In genomic region chr6:111838749-111839484, GRCh38 we compare ENCODE assay signal across 14 cellular contexts. TPM values are rescaled to one million over a fixed set of nuclear protein-coding genes. Genes with fewer than 3 reads are reported as not detected.
A peak's percentile ranks its signal among the peaks of the same experiment; 100 is the strongest.
DNase-seq lines count a peak whose midpoint lies in the region; ATAC-seq and TF ChIP-seq lines count a peak whose summit lies in the region.
"Had no signal": no experiment of that assay in that cellular context is flagged by ENCODE, and none has a peak within 500 bp of the region (broad histone marks: within the 10 kb centered on the region; RNA-seq: fewer than 3 reads in every experiment).

No MANE protein-coding gene starts in this region.

- peaks cover 44% of the 10 kb centered on the region for H3K36me3 Mint-ChIP-seq in activated CD4-positive, alpha-beta T cell treated with anti-CD3 and anti-CD28 coated beads, Interleukin-2, amount 10 ng/mL, durations not matched to agents 7 days and 5 days (ENCODE audit: low read depth)
- no peaks in the 10 kb centered on the region for H3K36me3 Mint-ChIP-seq in activated T-helper 17 cell treated with anti-CD3 and anti-CD28 coated beads, Interleukin-2, amount 50 U/mL, for 72 hours (ENCODE audit: low read depth)
- peaks cover 40% of the 10 kb centered on the region for H3K36me3 Mint-ChIP-seq in nephron progenitor cell (ENCODE audit: low read depth)

- peaks cover 24% of the 10 kb centered on the region for H3K4me1 Mint-ChIP-seq in activated CD4-positive, alpha-beta T cell treated with anti-CD3 and anti-CD28 coated beads, Interleukin-2, amount 10 ng/mL, durations not matched to agents 7 days and 5 days
- peaks cover 47% of the 10 kb centered on the region for H3K4me1 Mint-ChIP-seq in activated T-helper 17 cell treated with anti-CD3 and anti-CD28 coated beads, Interleukin-2, amount 50 U/mL, for 72 hours
- peaks cover 18% of the 10 kb centered on the region for H3K4me1 Mint-ChIP-seq in nephron progenitor cell

- H3K4me3 Mint-ChIP-seq in activated CD4-positive, alpha-beta T cell treated with anti-CD3 and anti-CD28 coated beads, Interleukin-2, amount 10 ng/mL, durations not matched to agents 7 days and 5 days, result peak overlapping the region; percentile 30
- no peak overlapping the region for H3K4me3 Mint-ChIP-seq in activated T-helper 17 cell treated with anti-CD3 and anti-CD28 coated beads, Interleukin-2, amount 50 U/mL, for 72 hours
- H3K4me3 Mint-ChIP-seq in nephron progenitor cell, result no peak overlapping the region

- intact Hi-C loops in Right ventricle myocardium inferior (cut with DNase I), result no loop called here

- DNase-seq in activated CD4-positive, alpha-beta T cell treated with anti-CD3 and anti-CD28 coated beads, Interleukin-2, amount 10 ng/mL, durations not matched to agents 7 days and 5 days, result peak; percentile 41
- no peak for DNase-seq in activated CD4-positive, alpha-beta T cell treated with anti-CD3 and anti-CD28 coated beads for 4 hours
- no peak for DNase-seq in nephron progenitor cell
- no peak for DNase-seq in NK-92 (lab: John Stamatoyannopoulos, UW; ENCODE audit: unreplicated experiment)
- no peak for DNase-seq in Right ventricle myocardium inferior (ENCODE audit: missing footprints)
- DNase-seq: brain microvascular endothelial cell, GDM1, GM23248, NCI-H146, NCI-H446 treated with DMSO at 0.1 percent for 48 hours, WERI-Rb-1 had no signal

- ATAC-seq in HG02973 (IDR thresholded peaks at IDR 0.05; ENCODE audit: unreplicated experiment), result peak; percentile 39
- peak; percentile 61 for ATAC-seq in activated T-helper 17 cell treated with anti-CD3 and anti-CD28 coated beads, Interleukin-2, amount 50 U/mL, for 72 hours (replicated peaks)
- ATAC-seq in Right ventricle myocardium inferior, result no peak
- no peak for ATAC-seq in GM21447 (IDR thresholded peaks at IDR 0.05; ENCODE audit: unreplicated experiment)

- H3K27ac Mint-ChIP-seq in activated CD4-positive, alpha-beta T cell treated with anti-CD3 and anti-CD28 coated beads, Interleukin-2, amount 10 ng/mL, durations not matched to agents 7 days and 5 days, result peak overlapping the region; percentile 89
- H3K27ac Mint-ChIP-seq in activated T-helper 17 cell treated with anti-CD3 and anti-CD28 coated beads, Interleukin-2, amount 50 U/mL, for 72 hours, result peak overlapping the region; percentile 88
- H3K27ac Mint-ChIP-seq in nephron progenitor cell, result peak overlapping the region; percentile 72

- no peaks in the 10 kb centered on the region for H3K27me3 Mint-ChIP-seq in activated CD4-positive, alpha-beta T cell treated with anti-CD3 and anti-CD28 coated beads, Interleukin-2, amount 10 ng/mL, durations not matched to agents 7 days and 5 days
- H3K27me3 Mint-ChIP-seq in activated T-helper 17 cell treated with anti-CD3 and anti-CD28 coated beads, Interleukin-2, amount 50 U/mL, for 72 hours, result no peaks in the 10 kb centered on the region
- no peaks in the 10 kb centered on the region for H3K27me3 Mint-ChIP-seq in nephron progenitor cell (ENCODE audit: low read depth, poor library complexity)

- no peak for TF ChIP-seq CTCF in nephron progenitor cell (IDR thresholded peaks at IDR 0.05)

- no peaks in the 10 kb centered on the region for H3K9me3 Mint-ChIP-seq in activated CD4-positive, alpha-beta T cell treated with anti-CD3 and anti-CD28 coated beads, Interleukin-2, amount 10 ng/mL, durations not matched to agents 7 days and 5 days
- H3K9me3 Mint-ChIP-seq in activated T-helper 17 cell treated with anti-CD3 and anti-CD28 coated beads, Interleukin-2, amount 50 U/mL, for 72 hours, result no peaks in the 10 kb centered on the region
- no peaks in the 10 kb centered on the region for H3K9me3 Mint-ChIP-seq in nephron progenitor cell

- CTCF ChIA-PET in activated CD4-positive, alpha-beta T cell treated with anti-CD3 and anti-CD28 coated beads, Interleukin-2, amount 10 ng/mL, durations not matched to agents 7 days and 5 days (lab: Charles Lee), result interaction anchor here (0.6 to 2.8 kb wide), 11 partner anchors 7 to 206 kb away, joined by 3 to 12 read pairs (median 4); no protein-coding TSS in a partner anchor

- POLR2A ChIA-PET in activated CD4-positive, alpha-beta T cell treated with anti-CD3 and anti-CD28 coated beads, Interleukin-2, amount 10 ng/mL, durations not matched to agents 7 days and 5 days (lab: Charles Lee), result interaction anchor here (0.8 kb wide), 1 partner anchor 33 kb away, joined by 3 read pairs; no protein-coding TSS in a partner anchor

RNA-seq across cellular contexts. Expression of gene FYN, which starts 34.3 kb away (rescaled TPM):
- 100 to 1,000 TPM; 179 to 225 TPM for total RNA-seq in activated CD4-positive, alpha-beta T cell treated with anti-CD3 and anti-CD28 coated beads, Interleukin-2, amount 10 ng/mL, durations not matched to agents 7 days and 5 days
- total RNA-seq in activated T-helper 17 cell treated with anti-CD3 and anti-CD28 coated beads, Interleukin-2, amount 50 U/mL, for 72 hours, result 100 to 1,000 TPM; 139 to 326 TPM
- total RNA-seq in Right ventricle myocardium inferior, result 50.4 TPM

Comparison
In these comparisons a context has a peak if more than half of its experiments do, and no peak if none do; other contexts are left out.
1. ATAC-seq: peak in HG02973 (single experiment) and activated T-helper 17 cell treated with anti-CD3 and anti-CD28 coated beads, Interleukin-2, amount 50 U/mL, for 72 hours (single experiment); none in Right ventricle myocardium inferior (single experiment) and GM21447 (single experiment).
2. Peak in every context shown above with its lines, with median percentiles within 50 percentile points of each other: H3K27ac Mint-ChIP-seq.